ENCODE assay signal across 14 cellular contexts in the genomic region with DNA sequence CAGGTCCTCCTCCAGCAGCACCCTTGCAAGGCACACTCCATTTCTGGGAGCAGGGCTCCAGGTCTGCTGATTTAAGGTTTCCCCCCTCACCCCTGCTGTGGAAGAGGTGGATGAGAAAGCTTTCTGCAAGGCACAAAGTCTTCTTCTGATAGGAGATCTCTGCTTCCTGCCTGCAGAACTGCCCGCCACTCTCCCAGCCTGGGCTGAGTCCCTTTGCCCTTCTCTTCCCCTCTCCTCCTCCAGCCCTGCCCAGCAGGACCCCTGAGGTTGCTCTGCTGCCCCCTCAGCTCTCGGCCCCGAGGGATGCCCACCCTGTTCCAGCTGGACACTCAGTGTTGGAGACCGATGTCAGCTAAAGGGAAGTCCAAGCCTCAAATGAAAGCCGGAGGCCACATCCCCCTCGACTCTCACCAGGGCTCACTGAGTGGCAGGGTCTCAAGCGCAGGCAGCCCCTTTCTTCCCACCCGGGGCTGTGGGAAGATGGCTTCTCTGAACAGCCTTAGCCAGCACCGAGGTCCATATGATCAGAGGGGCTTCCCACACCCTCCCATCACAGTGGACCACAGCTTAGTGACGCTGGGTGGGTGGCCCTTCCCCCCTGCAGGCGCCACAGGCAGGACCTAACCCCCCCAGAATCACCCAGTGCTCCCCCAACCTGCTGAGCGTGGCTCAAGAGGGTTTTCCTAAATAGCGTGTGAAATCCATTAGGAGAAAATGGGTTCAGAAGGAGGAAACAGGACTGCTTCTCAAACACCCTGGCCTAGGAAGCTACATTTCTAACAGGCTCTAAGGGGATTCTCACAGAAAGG. TPM values are rescaled to one million over a fixed set of nuclear protein-coding genes. Genes with fewer than 3 reads are reported as not detected.
DNase-seq lines count a peak whose midpoint lies in the region; ATAC-seq and TF ChIP-seq lines count a peak whose summit lies in the region.
"Had no signal": no experiment of that assay in that cellular context is flagged by ENCODE, and none has a peak within 500 bp of the region (broad histone marks: within the 10 kb centered on the region; RNA-seq: fewer than 3 reads in every experiment).

No MANE protein-coding gene starts in this region.

- in situ Hi-C loops in G401 (cut with HindIII; ENCODE audit: low sequenced_read_pairs) = no loop called here

- TF ChIP-seq CTCF in C4-2B (conservative IDR thresholded peaks at IDR 0.05) = no peak
- no peak for TF ChIP-seq CTCF in dorsolateral prefrontal cortex (IDR thresholded peaks at IDR 0.05 in 54 of 56, conservative IDR thresholded peaks at IDR 0.05 in 2 of 56; ENCODE audit: low read depth in 1 of 56, partially characterized antibody in 56 of 56)
- no peak for TF ChIP-seq CTCF in osteocyte (IDR thresholded peaks at IDR 0.05)

- peak overlapping the region; percentile 83 for H3K27ac Mint-ChIP-seq in osteocyte (ENCODE audit: unreplicated experiment)
- H3K27ac Mint-ChIP-seq: mesothelial cell of epicardium had no signal

- peaks cover 20% of the 10 kb centered on the region; the same call in 1 of the 2 replicates for H3K36me3 ChIP-seq in KOPT-K1 (ENCODE audit: insufficient read depth, low read length)

- H3K9me3 Mint-ChIP-seq in osteocyte (ENCODE audit: unreplicated experiment) = no peaks in the 10 kb centered on the region

- ATAC-seq in HG02870 (IDR thresholded peaks at IDR 0.05; ENCODE audit: unreplicated experiment) = no peak
- ATAC-seq: foreskin keratinocyte, HCT116, SK-N-SH treated with all-trans-retinoic acid at 6 μM for 48 hours had no signal

- H3K27ac ChIP-seq in C4-2B (peak overlapping the region; percentile 74), KOPT-K1 (ENCODE audit: low read depth, low read length, poor library complexity, severe bottlenecking) (peak overlapping the region; percentile 89), dorsolateral prefrontal cortex (peak overlapping the region in 11 of 59 donors; percentile 2 to 84 (median 19))
- H3K27ac ChIP-seq: foreskin keratinocyte had no signal

- peaks cover 28% of the 10 kb centered on the region for H3K36me3 Mint-ChIP-seq in osteocyte (ENCODE audit: unreplicated experiment)
- H3K36me3 Mint-ChIP-seq: mesothelial cell of epicardium had no signal

- H3K4me3 Mint-ChIP-seq in osteocyte (ENCODE audit: unreplicated experiment) = peak overlapping the region; percentile 90
- H3K4me3 Mint-ChIP-seq: mesothelial cell of epicardium had no signal

- peaks cover 0 to 35% (median 16%) of the 10 kb centered on the region in 45 donors for H3K27me3 ChIP-seq in dorsolateral prefrontal cortex

- H3K9me3 ChIP-seq in KOPT-K1 (ENCODE audit: insufficient read depth, low read length, poor library complexity, severe bottlenecking) = no peaks in the 10 kb centered on the region

- intact Hi-C loops in dorsolateral prefrontal cortex (cut with DNase I) = loop anchor here in 1 of 2 donors (10.0 kb wide), 1 partner anchor 76 kb away; no protein-coding TSS in a partner anchor

- H3K27me3 Mint-ChIP-seq in osteocyte (ENCODE audit: unreplicated experiment) = no peaks in the 10 kb centered on the region

- peaks cover 77% of the 10 kb centered on the region for H3K4me1 Mint-ChIP-seq in osteocyte (ENCODE audit: unreplicated experiment)

- peak overlapping the region in 36 of 59 donors; percentile 2 to 71 (median 56) for H3K4me3 ChIP-seq in dorsolateral prefrontal cortex

- DNase-seq in dorsolateral prefrontal cortex = no peak
- peak; percentile 81 for DNase-seq in osteocyte (ENCODE audit: extremely low spot score, unreplicated experiment)
- DNase-seq in DMS 273 (lab: John Stamatoyannopoulos, UW; ENCODE audit: unreplicated experiment) = no peak
- DNase-seq in G401 (ENCODE audit: low spot score) = no peak
- no peak for DNase-seq in SW480 (ENCODE audit: low spot score)
- DNase-seq: foreskin keratinocyte had no signal

RNA-seq across cellular contexts. Expression of a gene that starts 4.0 kb away (rescaled TPM):
- 10 to 100 TPM in 86 of 120 experiments, 1 to 10 TPM in 34; 3.9 to 44.5 (median 12.6) TPM for total RNA-seq in dorsolateral prefrontal cortex
- 71.9 and 74.2 TPM in 2 replicates for total RNA-seq in osteocyte
- 9.2 and 14.1 TPM in 2 replicates for total RNA-seq in G401 (2014; rRNA removed; shearing (Covaris generic))
- total RNA-seq: dermis microvascular lymphatic vessel endothelial cell, foreskin keratinocyte, pulmonary artery endothelial cell had no signal
